17 cellular contexts compared by ENCODE assay signal in genomic region chr1:18734001-18734400, GRCh38.
"Had no signal": no experiment of that assay in that cellular context is flagged by ENCODE, and none has a peak within 500 bp of the region (broad histone marks: within the 10 kb centered on the region; RNA-seq: fewer than 3 reads in every experiment).

No MANE protein-coding gene starts in this region.

- DNase-seq: dermis blood vessel endothelial cell; effector memory CD4-positive, alpha-beta T cell; foreskin melanocyte; glutamatergic neuron; left ventricle myocardium superior; lower lobe of right lung; natural killer cell; sigmoid colon; stimulated activated CD4-positive, alpha-beta T cell treated with anti-CD3 and anti-CD28 coated beads, Interleukin-4, amount 100 ng/mL, for 4 hours; transverse colon had no signal

- ATAC-seq: left ventricle myocardium superior, lower lobe of right lung, natural killer cell had no signal

- H3K9ac ChIP-seq: parathyroid adenoma had no signal

- H3K4me1 ChIP-seq: esophagus muscularis mucosa, lower lobe of right lung, parathyroid adenoma, prostate gland, right atrium auricular region, sigmoid colon, suprapubic skin, transverse colon had no signal

- H3K27me3 ChIP-seq: right atrium auricular region had no signal

- H3K9me3 ChIP-seq: esophagus muscularis mucosa, lower lobe of right lung, neutrophil, prostate gland, right atrium auricular region, sigmoid colon, suprapubic skin, transverse colon had no signal

- H3K4me3 ChIP-seq: coronary artery, esophagus muscularis mucosa, lower lobe of right lung, prostate gland, right atrium auricular region, sigmoid colon, suprapubic skin, transverse colon had no signal

- H2AFZ ChIP-seq: parathyroid adenoma had no signal

- H3K27ac ChIP-seq: coronary artery, esophagus muscularis mucosa, lower lobe of right lung, neutrophil, parathyroid adenoma, prostate gland, right atrium auricular region, sigmoid colon, suprapubic skin, transverse colon had no signal

- H3K36me3 ChIP-seq: esophagus muscularis mucosa, lower lobe of right lung, neutrophil, prostate gland, right atrium auricular region, sigmoid colon, suprapubic skin, transverse colon had no signal
